In the genomic region with DNA sequence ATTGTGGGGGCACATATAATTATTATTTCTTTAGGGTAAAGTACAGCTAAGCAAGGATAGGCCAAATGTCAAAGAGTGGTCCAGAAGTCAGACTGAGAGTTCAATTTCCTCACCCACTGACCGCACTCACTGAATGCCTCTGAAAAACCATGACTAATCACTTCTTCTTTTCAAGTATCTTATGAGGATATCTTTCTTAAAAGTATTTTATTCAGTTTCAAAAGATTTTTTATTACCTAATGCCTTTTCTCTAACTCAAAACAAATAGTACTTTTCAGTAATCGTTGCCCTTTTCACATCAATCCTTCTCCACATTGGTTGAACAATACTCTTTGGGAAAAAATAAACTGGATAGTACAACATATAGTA, we compare ENCODE assay signal across 1 cellular context.
A peak's percentile ranks its signal among the peaks of the same experiment; 100 is the strongest.
TF ChIP-seq lines count a peak whose summit lies in the region.

No MANE protein-coding gene starts in this region.

TF ChIP-seq in GM12878, 131 proteins besides CTCF, POLR2A, EP300 and RAD21 (continued from another document and continues in another):
- TF ChIP-seq, protein P1, sequence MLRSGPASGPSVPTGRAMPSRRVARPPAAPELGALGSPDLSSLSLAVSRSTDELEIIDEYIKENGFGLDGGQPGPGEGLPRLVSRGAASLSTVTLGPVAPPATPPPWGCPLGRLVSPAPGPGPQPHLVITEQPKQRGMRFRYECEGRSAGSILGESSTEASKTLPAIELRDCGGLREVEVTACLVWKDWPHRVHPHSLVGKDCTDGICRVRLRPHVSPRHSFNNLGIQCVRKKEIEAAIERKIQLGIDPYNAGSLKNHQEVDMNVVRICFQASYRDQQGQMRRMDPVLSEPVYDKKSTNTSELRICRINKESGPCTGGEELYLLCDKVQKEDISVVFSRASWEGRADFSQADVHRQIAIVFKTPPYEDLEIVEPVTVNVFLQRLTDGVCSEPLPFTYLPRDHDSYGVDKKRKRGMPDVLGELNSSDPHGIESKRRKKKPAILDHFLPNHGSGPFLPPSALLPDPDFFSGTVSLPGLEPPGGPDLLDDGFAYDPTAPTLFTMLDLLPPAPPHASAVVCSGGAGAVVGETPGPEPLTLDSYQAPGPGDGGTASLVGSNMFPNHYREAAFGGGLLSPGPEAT (IDR thresholded peaks at IDR 0.05; ENCODE audit: low read depth): peak; percentile 22; the same call in 1 of the 2 replicates
- no peak for TF ChIP-seq SMAD5 (IDR thresholded peaks at IDR 0.05; ENCODE audit: low read depth)
- TF ChIP-seq FOXM1 (IDR thresholded peaks at IDR 0.05; ENCODE audit: low read depth, low read length): peak; percentile 58; the same call in 1 of the 2 replicates
- peak; percentile 58 for TF ChIP-seq IKZF1 (conservative IDR thresholded peaks at IDR 0.05)
- TF ChIP-seq BMI1 (IDR thresholded peaks at IDR 0.05; ENCODE audit: borderline replicate concordance): peak; percentile 83
- TF ChIP-seq ZNF274 (IDR thresholded peaks at IDR 0.05; ENCODE audit: insufficient read depth, insufficient read length): no peak
- no peak for TF ChIP-seq CBX5 (IDR thresholded peaks at IDR 0.05; ENCODE audit: low read depth)
- no peak for TF ChIP-seq ZBED1 (IDR thresholded peaks at IDR 0.05; ENCODE audit: borderline replicate concordance)
- no peak for TF ChIP-seq HDAC2 (IDR thresholded peaks at IDR 0.05)
- TF ChIP-seq, protein P2, sequence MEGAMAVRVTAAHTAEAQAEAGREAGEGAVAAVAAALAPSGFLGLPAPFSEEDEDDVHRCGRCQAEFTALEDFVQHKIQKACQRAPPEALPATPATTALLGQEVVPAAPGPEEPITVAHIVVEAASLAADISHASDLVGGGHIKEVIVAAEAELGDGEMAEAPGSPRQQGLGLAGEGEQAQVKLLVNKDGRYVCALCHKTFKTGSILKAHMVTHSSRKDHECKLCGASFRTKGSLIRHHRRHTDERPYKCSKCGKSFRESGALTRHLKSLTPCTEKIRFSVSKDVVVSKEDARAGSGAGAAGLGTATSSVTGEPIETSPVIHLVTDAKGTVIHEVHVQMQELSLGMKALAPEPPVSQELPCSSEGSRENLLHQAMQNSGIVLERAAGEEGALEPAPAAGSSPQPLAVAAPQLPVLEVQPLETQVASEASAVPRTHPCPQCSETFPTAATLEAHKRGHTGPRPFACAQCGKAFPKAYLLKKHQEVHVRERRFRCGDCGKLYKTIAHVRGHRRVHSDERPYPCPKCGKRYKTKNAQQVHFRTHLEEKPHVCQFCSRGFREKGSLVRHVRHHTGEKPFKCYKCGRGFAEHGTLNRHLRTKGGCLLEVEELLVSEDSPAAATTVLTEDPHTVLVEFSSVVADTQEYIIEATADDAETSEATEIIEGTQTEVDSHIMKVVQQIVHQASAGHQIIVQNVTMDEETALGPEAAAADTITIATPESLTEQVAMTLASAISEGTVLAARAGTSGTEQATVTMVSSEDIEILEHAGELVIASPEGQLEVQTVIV (IDR thresholded peaks at IDR 0.05; ENCODE audit: borderline replicate concordance, partially characterized antibody): no peak
- TF ChIP-seq NFYA (IDR thresholded peaks at IDR 0.05; ENCODE audit: borderline replicate concordance, low read depth, low read length): no peak
- no peak for TF ChIP-seq RELA (IDR thresholded peaks at IDR 0.05; ENCODE audit: borderline replicate concordance, partially characterized antibody)
- peak; percentile 97 for TF ChIP-seq BCL11A (IDR thresholded peaks at IDR 0.05; ENCODE audit: low read depth, low read length)
- no peak for TF ChIP-seq RCOR1 (conservative IDR thresholded peaks at IDR 0.05; ENCODE audit: low read depth, low read length)
- no peak for TF ChIP-seq KDM1A (IDR thresholded peaks at IDR 0.05; ENCODE audit: borderline replicate concordance)
- no peak for TF ChIP-seq GATAD2B (conservative IDR thresholded peaks at IDR 0.05; ENCODE audit: low read depth)
- TF ChIP-seq FOXK2 (IDR thresholded peaks at IDR 0.05): no peak
- no peak for TF ChIP-seq STAT1 (conservative IDR thresholded peaks at IDR 0.05)
- TF ChIP-seq ZNF622 (IDR thresholded peaks at IDR 0.05): no peak
- no peak for TF ChIP-seq KAT2A (conservative IDR thresholded peaks at IDR 0.05; ENCODE audit: control insufficient read depth, low read depth, low read length)
- peak; percentile 86 for TF ChIP-seq ATF7 (IDR thresholded peaks at IDR 0.05; ENCODE audit: low read depth)
- no peak for TF ChIP-seq SUZ12 (IDR thresholded peaks at IDR 0.05; ENCODE audit: unreplicated experiment)
- TF ChIP-seq JUNB (IDR thresholded peaks at IDR 0.05): peak; percentile 83
- TF ChIP-seq NR2C1 (IDR thresholded peaks at IDR 0.05): peak; percentile 72
- TF ChIP-seq, protein P3, sequence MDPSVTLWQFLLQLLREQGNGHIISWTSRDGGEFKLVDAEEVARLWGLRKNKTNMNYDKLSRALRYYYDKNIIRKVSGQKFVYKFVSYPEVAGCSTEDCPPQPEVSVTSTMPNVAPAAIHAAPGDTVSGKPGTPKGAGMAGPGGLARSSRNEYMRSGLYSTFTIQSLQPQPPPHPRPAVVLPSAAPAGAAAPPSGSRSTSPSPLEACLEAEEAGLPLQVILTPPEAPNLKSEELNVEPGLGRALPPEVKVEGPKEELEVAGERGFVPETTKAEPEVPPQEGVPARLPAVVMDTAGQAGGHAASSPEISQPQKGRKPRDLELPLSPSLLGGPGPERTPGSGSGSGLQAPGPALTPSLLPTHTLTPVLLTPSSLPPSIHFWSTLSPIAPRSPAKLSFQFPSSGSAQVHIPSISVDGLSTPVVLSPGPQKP (IDR thresholded peaks at IDR 0.05; ENCODE audit: low read depth, low read length): no peak
- TF ChIP-seq, protein P4, sequence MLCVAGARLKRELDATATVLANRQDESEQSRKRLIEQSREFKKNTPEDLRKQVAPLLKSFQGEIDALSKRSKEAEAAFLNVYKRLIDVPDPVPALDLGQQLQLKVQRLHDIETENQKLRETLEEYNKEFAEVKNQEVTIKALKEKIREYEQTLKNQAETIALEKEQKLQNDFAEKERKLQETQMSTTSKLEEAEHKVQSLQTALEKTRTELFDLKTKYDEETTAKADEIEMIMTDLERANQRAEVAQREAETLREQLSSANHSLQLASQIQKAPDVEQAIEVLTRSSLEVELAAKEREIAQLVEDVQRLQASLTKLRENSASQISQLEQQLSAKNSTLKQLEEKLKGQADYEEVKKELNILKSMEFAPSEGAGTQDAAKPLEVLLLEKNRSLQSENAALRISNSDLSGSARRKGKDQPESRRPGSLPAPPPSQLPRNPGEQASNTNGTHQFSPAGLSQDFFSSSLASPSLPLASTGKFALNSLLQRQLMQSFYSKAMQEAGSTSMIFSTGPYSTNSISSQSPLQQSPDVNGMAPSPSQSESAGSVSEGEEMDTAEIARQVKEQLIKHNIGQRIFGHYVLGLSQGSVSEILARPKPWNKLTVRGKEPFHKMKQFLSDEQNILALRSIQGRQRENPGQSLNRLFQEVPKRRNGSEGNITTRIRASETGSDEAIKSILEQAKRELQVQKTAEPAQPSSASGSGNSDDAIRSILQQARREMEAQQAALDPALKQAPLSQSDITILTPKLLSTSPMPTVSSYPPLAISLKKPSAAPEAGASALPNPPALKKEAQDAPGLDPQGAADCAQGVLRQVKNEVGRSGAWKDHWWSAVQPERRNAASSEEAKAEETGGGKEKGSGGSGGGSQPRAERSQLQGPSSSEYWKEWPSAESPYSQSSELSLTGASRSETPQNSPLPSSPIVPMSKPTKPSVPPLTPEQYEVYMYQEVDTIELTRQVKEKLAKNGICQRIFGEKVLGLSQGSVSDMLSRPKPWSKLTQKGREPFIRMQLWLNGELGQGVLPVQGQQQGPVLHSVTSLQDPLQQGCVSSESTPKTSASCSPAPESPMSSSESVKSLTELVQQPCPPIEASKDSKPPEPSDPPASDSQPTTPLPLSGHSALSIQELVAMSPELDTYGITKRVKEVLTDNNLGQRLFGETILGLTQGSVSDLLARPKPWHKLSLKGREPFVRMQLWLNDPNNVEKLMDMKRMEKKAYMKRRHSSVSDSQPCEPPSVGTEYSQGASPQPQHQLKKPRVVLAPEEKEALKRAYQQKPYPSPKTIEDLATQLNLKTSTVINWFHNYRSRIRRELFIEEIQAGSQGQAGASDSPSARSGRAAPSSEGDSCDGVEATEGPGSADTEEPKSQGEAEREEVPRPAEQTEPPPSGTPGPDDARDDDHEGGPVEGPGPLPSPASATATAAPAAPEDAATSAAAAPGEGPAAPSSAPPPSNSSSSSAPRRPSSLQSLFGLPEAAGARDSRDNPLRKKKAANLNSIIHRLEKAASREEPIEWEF (IDR thresholded peaks at IDR 0.05; ENCODE audit: insufficient replicate concordance, low read depth, low read length): no peak
- TF ChIP-seq TCF3 (IDR thresholded peaks at IDR 0.05; ENCODE audit: borderline replicate concordance, insufficient read depth, low read depth, low read length): 0 out of 2 replicates have a peak, but pooled peaks have one; percentile 45
- TF ChIP-seq TAF1 (IDR thresholded peaks at IDR 0.05; ENCODE audit: borderline replicate concordance, low read depth, low read length): no peak
- no peak for TF ChIP-seq TBL1XR1 (IDR thresholded peaks at IDR 0.05; ENCODE audit: low read depth, low read length)
- peak; percentile 79; the same call in 1 of the 2 replicates for TF ChIP-seq ZNF24 (IDR thresholded peaks at IDR 0.05)
- peak; percentile 71 for TF ChIP-seq EED (IDR thresholded peaks at IDR 0.05; ENCODE audit: low read depth)
- no peak for TF ChIP-seq NFXL1 (IDR thresholded peaks at IDR 0.05; ENCODE audit: borderline replicate concordance)
- TF ChIP-seq IKZF2 (IDR thresholded peaks at IDR 0.05): peak; percentile 73 to 82
- TF ChIP-seq CBFB (IDR thresholded peaks at IDR 0.05; ENCODE audit: low read depth): peak; percentile 69; the same call in 1 of the 2 replicates
- no peak for TF ChIP-seq HDAC6 (IDR thresholded peaks at IDR 0.05; ENCODE audit: unreplicated experiment)
- no peak for TF ChIP-seq KLF5 (IDR thresholded peaks at IDR 0.05; ENCODE audit: partially characterized antibody)
- no peak for TF ChIP-seq SREBF1 (IDR thresholded peaks at IDR 0.05; ENCODE audit: low read length)
- TF ChIP-seq, protein P5, sequence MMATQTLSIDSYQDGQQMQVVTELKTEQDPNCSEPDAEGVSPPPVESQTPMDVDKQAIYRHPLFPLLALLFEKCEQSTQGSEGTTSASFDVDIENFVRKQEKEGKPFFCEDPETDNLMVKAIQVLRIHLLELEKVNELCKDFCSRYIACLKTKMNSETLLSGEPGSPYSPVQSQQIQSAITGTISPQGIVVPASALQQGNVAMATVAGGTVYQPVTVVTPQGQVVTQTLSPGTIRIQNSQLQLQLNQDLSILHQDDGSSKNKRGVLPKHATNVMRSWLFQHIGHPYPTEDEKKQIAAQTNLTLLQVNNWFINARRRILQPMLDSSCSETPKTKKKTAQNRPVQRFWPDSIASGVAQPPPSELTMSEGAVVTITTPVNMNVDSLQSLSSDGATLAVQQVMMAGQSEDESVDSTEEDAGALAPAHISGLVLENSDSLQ (IDR thresholded peaks at IDR 0.05): no peak
- TF ChIP-seq SUPT20H (IDR thresholded peaks at IDR 0.05; ENCODE audit: borderline replicate concordance, control insufficient read depth, low read depth, low read length): no peak
- TF ChIP-seq NRF1 (conservative IDR thresholded peaks at IDR 0.05; ENCODE audit: low read depth, low read length): no peak
- no peak for TF ChIP-seq YBX1 (IDR thresholded peaks at IDR 0.05)
- TF ChIP-seq NR2C2 (IDR thresholded peaks at IDR 0.05; ENCODE audit: borderline replicate concordance, control insufficient read depth, insufficient read length, low read depth): no peak
- TF ChIP-seq, protein P6, sequence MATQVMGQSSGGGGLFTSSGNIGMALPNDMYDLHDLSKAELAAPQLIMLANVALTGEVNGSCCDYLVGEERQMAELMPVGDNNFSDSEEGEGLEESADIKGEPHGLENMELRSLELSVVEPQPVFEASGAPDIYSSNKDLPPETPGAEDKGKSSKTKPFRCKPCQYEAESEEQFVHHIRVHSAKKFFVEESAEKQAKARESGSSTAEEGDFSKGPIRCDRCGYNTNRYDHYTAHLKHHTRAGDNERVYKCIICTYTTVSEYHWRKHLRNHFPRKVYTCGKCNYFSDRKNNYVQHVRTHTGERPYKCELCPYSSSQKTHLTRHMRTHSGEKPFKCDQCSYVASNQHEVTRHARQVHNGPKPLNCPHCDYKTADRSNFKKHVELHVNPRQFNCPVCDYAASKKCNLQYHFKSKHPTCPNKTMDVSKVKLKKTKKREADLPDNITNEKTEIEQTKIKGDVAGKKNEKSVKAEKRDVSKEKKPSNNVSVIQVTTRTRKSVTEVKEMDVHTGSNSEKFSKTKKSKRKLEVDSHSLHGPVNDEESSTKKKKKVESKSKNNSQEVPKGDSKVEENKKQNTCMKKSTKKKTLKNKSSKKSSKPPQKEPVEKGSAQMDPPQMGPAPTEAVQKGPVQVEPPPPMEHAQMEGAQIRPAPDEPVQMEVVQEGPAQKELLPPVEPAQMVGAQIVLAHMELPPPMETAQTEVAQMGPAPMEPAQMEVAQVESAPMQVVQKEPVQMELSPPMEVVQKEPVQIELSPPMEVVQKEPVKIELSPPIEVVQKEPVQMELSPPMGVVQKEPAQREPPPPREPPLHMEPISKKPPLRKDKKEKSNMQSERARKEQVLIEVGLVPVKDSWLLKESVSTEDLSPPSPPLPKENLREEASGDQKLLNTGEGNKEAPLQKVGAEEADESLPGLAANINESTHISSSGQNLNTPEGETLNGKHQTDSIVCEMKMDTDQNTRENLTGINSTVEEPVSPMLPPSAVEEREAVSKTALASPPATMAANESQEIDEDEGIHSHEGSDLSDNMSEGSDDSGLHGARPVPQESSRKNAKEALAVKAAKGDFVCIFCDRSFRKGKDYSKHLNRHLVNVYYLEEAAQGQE (IDR thresholded peaks at IDR 0.05; ENCODE audit: low read depth, low read length): peak; percentile 48; the same call in 1 of the 2 replicates
- peak; percentile 45; the same call in 1 of the 2 replicates for TF ChIP-seq CREM (IDR thresholded peaks at IDR 0.05; ENCODE audit: low read depth)
- TF ChIP-seq NFIC (IDR thresholded peaks at IDR 0.05; ENCODE audit: low read depth, low read length): peak; percentile 94
- no peak for TF ChIP-seq CREB1 (IDR thresholded peaks at IDR 0.05; ENCODE audit: low read depth)
